ENCODE assay signal across 23 cellular contexts in genomic region chr17:41333836-41334235, GRCh38. TPM values are rescaled to one million over a fixed set of nuclear protein-coding genes. Genes with fewer than 3 reads are reported as not detected.
"Had no signal": no experiment of that assay in that cellular context is flagged by ENCODE, and none has a peak within 500 bp of the region (broad histone marks: within the 10 kb centered on the region; RNA-seq: fewer than 3 reads in every experiment).

No MANE protein-coding gene starts in this region.

- H3K9me3 Mint-ChIP-seq: nephron; stimulated activated memory B cell treated with anti-CD40 and anti-IgM and Interleukin-4, amounts not matched to agents 10 μg/mL and 1 μg/mL and 100 μg/mL, for 72 hours; T-helper 2 cell treated with Interferon-gamma antibody and Interleukin-4, amounts not matched to agents 5 μg/mL and 100 μg/mL, for 36 hours had no signal

- H3K4me1 ChIP-seq: ascending aorta, gastroesophageal sphincter, left ventricle myocardium inferior, sigmoid colon, testis, upper lobe of right lung had no signal

- H3K9me3 ChIP-seq: ascending aorta, gastroesophageal sphincter, heart left ventricle, left ventricle myocardium inferior, mucosa of descending colon, sigmoid colon, testis, upper lobe of right lung had no signal

- H3K27ac Mint-ChIP-seq: nephron; stimulated activated memory B cell treated with anti-CD40 and anti-IgM and Interleukin-4, amounts not matched to agents 10 μg/mL and 1 μg/mL and 100 μg/mL, for 72 hours; T-helper 2 cell treated with Interferon-gamma antibody and Interleukin-4, amounts not matched to agents 5 μg/mL and 100 μg/mL, for 36 hours; WTC11 had no signal

- H3K4me3 ChIP-seq: ascending aorta, gastroesophageal sphincter, heart left ventricle, left ventricle myocardium inferior, mucosa of descending colon, sigmoid colon, SK-N-MC, testis, upper lobe of right lung had no signal

- H3K27ac ChIP-seq: ascending aorta, gastroesophageal sphincter, heart left ventricle, left ventricle myocardium inferior, sigmoid colon, SK-N-MC, testis, upper lobe of right lung had no signal

- H3K36me3 ChIP-seq: ascending aorta, gastroesophageal sphincter, heart left ventricle, left ventricle myocardium inferior, sigmoid colon, upper lobe of right lung had no signal

- H3K27me3 ChIP-seq: ascending aorta, sigmoid colon, testis, upper lobe of right lung had no signal

- H3K4me1 Mint-ChIP-seq: WTC11 had no signal

- H3K36me3 Mint-ChIP-seq: stimulated activated memory B cell treated with anti-CD40 and anti-IgM and Interleukin-4, amounts not matched to agents 10 μg/mL and 1 μg/mL and 100 μg/mL, for 72 hours; WTC11 had no signal

- DNase-seq: activated CD4-positive, alpha-beta T cell treated with anti-CD3 and anti-CD28 coated beads for 4 hours; activated naive CD4-positive, alpha-beta T cell treated with Interleukin-2 at 50 U/mL for 16 hours; activated T-cell treated with anti-CD3 and anti-CD28 coated beads for 4 hours; cortex of kidney; heart left ventricle; left ventricle myocardium inferior; mucosa of descending colon; nucleus accumbens; sigmoid colon; stimulated activated CD4-positive, alpha-beta T cell treated with anti-CD3 and anti-CD28 coated beads, Interleukin-4, amount 100 ng/mL, for 24 hours; testis; upper lobe of right lung had no signal

- ATAC-seq: esophagus mucosa, gastroesophageal sphincter, heart left ventricle, mucosa of descending colon, upper lobe of right lung, WTC11 had no signal

- H3K4me3 Mint-ChIP-seq: nephron; stimulated activated memory B cell treated with anti-CD40 and anti-IgM and Interleukin-4, amounts not matched to agents 10 μg/mL and 1 μg/mL and 100 μg/mL, for 72 hours; T-helper 2 cell treated with Interferon-gamma antibody and Interleukin-4, amounts not matched to agents 5 μg/mL and 100 μg/mL, for 36 hours; WTC11 had no signal

RNA-seq across cellular contexts. Expression of gene KRT33A, which starts 16.8 kb away (rescaled TPM):
- total RNA-seq: activated CD8-positive, alpha-beta memory T cell treated with anti-CD3 and anti-CD28 coated beads for 36 hours; ascending aorta; gastroesophageal sphincter; heart left ventricle; kidney epithelial cell; left ventricle myocardium inferior; mucosa of descending colon; renal cortical epithelial cell; sigmoid colon; upper lobe of right lung; WTC11 had no signal
- polyA plus RNA-seq: heart left ventricle, sigmoid colon had no signal

RNA-seq across cellular contexts. Expression of gene KRTAP17-1, which starts 18.3 kb away (rescaled TPM):
- total RNA-seq: activated CD8-positive, alpha-beta memory T cell treated with anti-CD3 and anti-CD28 coated beads for 36 hours; ascending aorta; esophagus mucosa; gastroesophageal sphincter; heart left ventricle; kidney epithelial cell; left ventricle myocardium inferior; mucosa of descending colon; renal cortical epithelial cell; sigmoid colon; testis; upper lobe of right lung; WTC11 had no signal
- polyA plus RNA-seq: heart left ventricle, sigmoid colon had no signal

RNA-seq across cellular contexts. Expression of gene KRTAP16-1, which starts 24.7 kb away (rescaled TPM):
- total RNA-seq: activated CD8-positive, alpha-beta memory T cell treated with anti-CD3 and anti-CD28 coated beads for 36 hours; ascending aorta; esophagus mucosa; gastroesophageal sphincter; heart left ventricle; kidney epithelial cell; left ventricle myocardium inferior; mucosa of descending colon; renal cortical epithelial cell; sigmoid colon; testis; upper lobe of right lung; WTC11 had no signal
- polyA plus RNA-seq: heart left ventricle, sigmoid colon had no signal

RNA-seq across cellular contexts. Expression of gene KRTAP29-1, which starts 31.2 kb away (rescaled TPM):
- total RNA-seq: activated CD8-positive, alpha-beta memory T cell treated with anti-CD3 and anti-CD28 coated beads for 36 hours; ascending aorta; esophagus mucosa; gastroesophageal sphincter; heart left ventricle; kidney epithelial cell; left ventricle myocardium inferior; mucosa of descending colon; renal cortical epithelial cell; sigmoid colon; testis; upper lobe of right lung; WTC11 had no signal
- polyA plus RNA-seq: heart left ventricle, sigmoid colon had no signal

RNA-seq across cellular contexts. Expression of gene KRT33B, which starts 35.8 kb away (rescaled TPM):
- total RNA-seq: activated CD8-positive, alpha-beta memory T cell treated with anti-CD3 and anti-CD28 coated beads for 36 hours; ascending aorta; esophagus mucosa; gastroesophageal sphincter; heart left ventricle; left ventricle myocardium inferior; mucosa of descending colon; renal cortical epithelial cell; sigmoid colon; upper lobe of right lung; WTC11 had no signal
- polyA plus RNA-seq: heart left ventricle, sigmoid colon had no signal
